11 cellular contexts compared by ENCODE assay signal in the genomic region with DNA sequence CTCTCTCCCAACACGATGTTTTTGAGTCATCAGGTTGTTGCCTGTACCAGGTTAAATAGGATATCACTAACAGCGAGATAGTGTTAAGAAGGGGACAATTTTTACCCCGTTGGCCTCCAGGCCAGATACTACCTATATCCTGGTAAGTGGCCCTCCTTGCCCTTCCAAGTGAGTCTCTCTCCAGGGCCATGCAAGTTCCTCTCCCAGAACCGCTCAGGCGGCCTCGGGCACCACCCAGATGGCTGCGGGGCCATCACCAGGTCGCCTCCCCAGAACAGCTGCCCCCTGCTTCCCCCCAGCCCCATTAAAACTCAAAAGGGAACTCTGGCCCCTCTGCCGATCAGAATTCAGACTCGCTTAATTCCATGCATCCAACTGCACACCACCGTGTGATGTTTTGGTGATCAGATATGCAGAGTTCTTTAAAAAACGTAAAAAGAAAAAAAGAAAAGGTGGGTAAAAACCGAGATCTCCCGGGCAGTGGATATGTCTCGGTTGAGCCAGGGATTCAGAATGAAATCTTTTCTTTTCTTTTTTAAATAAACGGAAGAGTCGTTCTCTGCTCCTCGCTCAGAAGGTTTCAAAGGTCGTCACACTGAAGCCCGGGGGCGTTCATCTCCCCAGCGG. TPM values are rescaled to one million over a fixed set of nuclear protein-coding genes. Genes with fewer than 3 reads are reported as not detected.
A peak's percentile ranks its signal among the peaks of the same experiment; 100 is the strongest.
DNase-seq lines count a peak whose midpoint lies in the region; ATAC-seq, FAIRE-seq and TF ChIP-seq lines count a peak whose summit lies in the region.
"Had no signal": no experiment of that assay in that cellular context is flagged by ENCODE, and none has a peak within 500 bp of the region (broad histone marks: within the 10 kb centered on the region; RNA-seq: fewer than 3 reads in every experiment).

No MANE protein-coding gene starts in this region.

- peak overlapping the region; percentile 98 for H3K4me2 ChIP-seq in BLaER1

- peak overlapping the region; percentile 74 for H3K4me3 ChIP-seq in BLaER1
- H3K4me3 ChIP-seq in ascending aorta, result peak overlapping the region; percentile 51 to 62
- peak overlapping the region; percentile 84 for H3K4me3 ChIP-seq in mesodermal cell (ENCODE audit: extremely low read depth, insufficient read depth, low read length, poor library complexity, severe bottlenecking)

- H3K27me3 ChIP-seq in BLaER1 (peaks cover 55% of the 10 kb centered on the region), ascending aorta (peaks cover 11% of the 10 kb centered on the region)

- DNase-seq in GM19239 (ENCODE audit: insufficient read length, low spot score) (no peak), ascending aorta (ENCODE audit: low spot score in 2 of 2) (no peak), LoVo (ENCODE audit: low spot score) (no peak), NCI-H1694 treated with DMSO at 0.1 percent for 48 hours (lab: John Stamatoyannopoulos, UW) (no peak)

- H3K9me3 ChIP-seq in BLaER1 (peaks cover 33% of the 10 kb centered on the region), ascending aorta (no peaks in the 10 kb centered on the region), mesodermal cell (ENCODE audit: control insufficient read depth, low read length) (no peaks in the 10 kb centered on the region)
- H3K9me3 ChIP-seq: thoracic aorta had no signal

- H3K27ac ChIP-seq in BLaER1, result no peak overlapping the region
- no peak overlapping the region for H3K27ac ChIP-seq in ascending aorta
- peak overlapping the region; percentile 98 for H3K27ac ChIP-seq in mesodermal cell (ENCODE audit: low read depth, low read length, severe bottlenecking)
- H3K27ac ChIP-seq: thoracic aorta had no signal

- FAIRE-seq in GM19239 (lab: Jason Lieb, UNC), result peak; percentile 8
- FAIRE-seq: colon had no signal

- H3K4me1 ChIP-seq in BLaER1 (peaks cover 51% of the 10 kb centered on the region), ascending aorta (peaks cover 5 to 14% of the 10 kb centered on the region in 2 donors), mesodermal cell (ENCODE audit: control insufficient read depth, insufficient read depth, low read length, poor library complexity, severe bottlenecking) (peaks cover 26% of the 10 kb centered on the region)

- 2 to 3% methylated on average over 7 to 11 of the region's 22 CpGs for WGBS in mesodermal cell (ENCODE audit: insufficient coverage in 2 of 2), 2 experiments

- TF ChIP-seq CTCF in ascending aorta (IDR thresholded peaks at IDR 0.05), result no peak

- ATAC-seq in HG03196 (IDR thresholded peaks at IDR 0.05; ENCODE audit: unreplicated experiment) (no peak), GM18517 (IDR thresholded peaks at IDR 0.05; ENCODE audit: unreplicated experiment) (no peak)

- H3K9ac ChIP-seq in BLaER1, result no peak overlapping the region

- H3K36me3 ChIP-seq in BLaER1 (peaks cover 18% of the 10 kb centered on the region), ascending aorta (no peaks in the 10 kb centered on the region), mesodermal cell (ENCODE audit: control insufficient read depth, insufficient read depth, low read length) (peaks cover 16% of the 10 kb centered on the region)
- H3K36me3 ChIP-seq: thoracic aorta had no signal

- intact Hi-C loops in ascending aorta (cut with DNase I), result no loop called here

- H4K20me1 ChIP-seq in BLaER1, result peaks cover 10% of the 10 kb centered on the region

RNA-seq across cellular contexts. Expression of a gene that starts 1.9 kb away (rescaled TPM):
- total RNA-seq in ascending aorta, result not detected
- polyA plus RNA-seq in mesodermal cell (2013, experiment 1 of 2), result 20.3 TPM
- polyA plus RNA-seq in mesodermal cell (2013, experiment 2 of 2), result 18.1 TPM
- total RNA-seq: LHCN-M2, thoracic aorta had no signal
